ENCODE assay signal across 19 cellular contexts in genomic region chr20:5920581-5920980, GRCh38. TPM values are rescaled to one million over a fixed set of nuclear protein-coding genes. Genes with fewer than 3 reads are reported as not detected.
"Had no signal": no experiment of that assay in that cellular context is flagged by ENCODE, and none has a peak within 500 bp of the region (broad histone marks: within the 10 kb centered on the region; RNA-seq: fewer than 3 reads in every experiment).

No MANE protein-coding gene starts in this region.

- H3K4me3 ChIP-seq: ascending aorta, cardiac muscle cell, dorsolateral prefrontal cortex, gastrocnemius medialis, heart right ventricle, mucosa of descending colon, ovary, right lobe of liver, smooth muscle cell, testis had no signal

- H3K4me3 Mint-ChIP-seq: activated T-helper 1 cell treated with anti-CD3 and anti-CD28 coated beads, Interleukin-12 subunit alpha, Interleukin-12 subunit beta, Interleukin-2, Interleukin-4 antibody, amounts not matched to agents 30 ng/mL and 10 ng/mL and 1 ng/mL, durations not matched to agents 14 hours and 24 hours and 36 hours; endodermal cell; naive thymus-derived CD4-positive, alpha-beta T cell; WTC11 had no signal

- ATAC-seq: gastrocnemius medialis; heart right ventricle; mucosa of descending colon; naive thymus-derived CD4-positive, alpha-beta T cell; right lobe of liver; WTC11 had no signal

- H3K27me3 ChIP-seq: ascending aorta, cardiac muscle cell, dorsolateral prefrontal cortex, gastrocnemius medialis, ovary, right lobe of liver, testis had no signal

- H3K9me3 Mint-ChIP-seq: activated T-helper 1 cell treated with anti-CD3 and anti-CD28 coated beads, Interleukin-12 subunit alpha, Interleukin-12 subunit beta, Interleukin-2, Interleukin-4 antibody, amounts not matched to agents 30 ng/mL and 10 ng/mL and 1 ng/mL, durations not matched to agents 14 hours and 24 hours and 36 hours; endodermal cell; naive thymus-derived CD4-positive, alpha-beta T cell had no signal

- H3K36me3 Mint-ChIP-seq: naive thymus-derived CD4-positive, alpha-beta T cell; WTC11 had no signal

- H3K27ac Mint-ChIP-seq: activated T-helper 1 cell treated with anti-CD3 and anti-CD28 coated beads, Interleukin-12 subunit alpha, Interleukin-12 subunit beta, Interleukin-2, Interleukin-4 antibody, amounts not matched to agents 30 ng/mL and 10 ng/mL and 1 ng/mL, durations not matched to agents 14 hours and 24 hours and 36 hours; endodermal cell; naive thymus-derived CD4-positive, alpha-beta T cell; WTC11 had no signal

- DNase-seq: activated CD4-positive, alpha-beta T cell treated with anti-CD3 and anti-CD28 coated beads for 4 hours; activated naive CD4-positive, alpha-beta T cell; erythroblast; gastrocnemius medialis; heart right ventricle; mucosa of descending colon; naive thymus-derived CD4-positive, alpha-beta T cell; ovary; right lobe of liver; stimulated activated CD4-positive, alpha-beta T cell treated with anti-CD3 and anti-CD28 coated beads, Interleukin-4, amount 100 ng/mL, for 4 hours; testis had no signal

- H3K9me3 ChIP-seq: ascending aorta, gastrocnemius medialis, heart right ventricle, mucosa of descending colon, ovary, right lobe of liver, testis had no signal

- H3K4me2 ChIP-seq: smooth muscle cell had no signal

- H3K36me3 ChIP-seq: ascending aorta, cardiac muscle cell, gastrocnemius medialis, heart right ventricle, ovary, right lobe of liver had no signal

- H3K4me1 ChIP-seq: ascending aorta, gastrocnemius medialis, right lobe of liver, testis had no signal

RNA-seq across cellular contexts. Expression of gene CHGB, which starts 9.3 kb away (rescaled TPM):
- total RNA-seq: activated T-helper 1 cell treated with anti-CD3 and anti-CD28 coated beads, Interleukin-12 subunit alpha, Interleukin-12 subunit beta, Interleukin-2, Interleukin-4 antibody, amounts not matched to agents 30 ng/mL and 10 ng/mL and 1 ng/mL, durations not matched to agents 14 hours and 24 hours and 36 hours; pulmonary artery endothelial cell; smooth muscle cell had no signal
